Comparison of ENCODE assay signal across 3 cellular contexts in the genomic region with DNA sequence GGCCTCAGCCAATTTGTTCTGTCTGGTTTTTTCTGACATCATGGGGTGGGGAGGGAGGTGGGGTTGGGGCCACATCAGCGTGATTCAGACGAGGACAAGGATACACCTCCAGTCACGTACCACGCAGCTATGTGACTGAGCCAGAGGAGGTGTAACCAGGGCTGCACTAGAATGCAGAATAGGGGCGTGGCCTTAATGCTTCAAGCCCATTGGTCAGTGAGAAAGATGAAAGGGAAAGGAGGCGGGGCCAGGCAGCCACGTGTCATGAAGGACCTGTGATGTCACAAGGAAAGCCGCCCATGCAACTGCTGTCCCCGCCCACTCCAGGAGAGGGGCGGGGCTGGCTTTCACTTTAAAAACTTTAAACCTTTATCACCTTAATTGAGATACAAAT.
TF ChIP-seq lines count a peak whose summit lies in the region.

TSS of gene GOLGA6L2 (minus strand) at position 137 of the 394 bp plus-strand sequence. CDS start at position 75, 62 bp downstream.

TF ChIP-seq in SK-N-SH, 30 proteins besides CTCF, POLR2A, EP300 and RAD21:
- no peak for TF ChIP-seq GATA2 (CRISPR knock-in tag; IDR thresholded peaks at IDR 0.05)
- TF ChIP-seq TCF12 (IDR thresholded peaks at IDR 0.05), result no peak
- no peak for TF ChIP-seq NRF1 (IDR thresholded peaks at IDR 0.05; ENCODE audit: low read depth, low read length)
- no peak for TF ChIP-seq ELF1 (IDR thresholded peaks at IDR 0.05)
- TF ChIP-seq MAX (IDR thresholded peaks at IDR 0.05; ENCODE audit: low read depth), result no peak
- no peak for TF ChIP-seq TAF1 (IDR thresholded peaks at IDR 0.05; ENCODE audit: borderline replicate concordance, low read depth, low read length)
- no peak for TF ChIP-seq EZH2phosphoT487 (IDR thresholded peaks at IDR 0.05; ENCODE audit: borderline replicate concordance, low read depth)
TF ChIP-seq in SK-N-SH: peak in this region for 0.

TF ChIP-seq in SK-N-SH treated with all-trans-retinoic acid at 6 μM for 48 hours, 23 proteins besides CTCF, POLR2A, EP300 and RAD21:
- TF ChIP-seq TCF4 (CRISPR knock-in tag; IDR thresholded peaks at IDR 0.05; ENCODE audit: borderline replicate concordance) (no peak), ZNF8 (CRISPR knock-in tag; IDR thresholded peaks at IDR 0.05) (no peak), ARNTL (CRISPR knock-in tag; IDR thresholded peaks at IDR 0.05; ENCODE audit: borderline replicate concordance, low read depth) (no peak), CREB5 (CRISPR knock-in tag; IDR thresholded peaks at IDR 0.05; ENCODE audit: low read depth) (no peak)

TF ChIP-seq in K562, 482 proteins besides CTCF, POLR2A, EP300 and RAD21:
- no peak for TF ChIP-seq RBM14 (IDR thresholded peaks at IDR 0.05; ENCODE audit: borderline replicate concordance, insufficient read depth, low read depth, low read length)
- TF ChIP-seq USF1 (CRISPR knock-in tag; IDR thresholded peaks at IDR 0.05), result peak; percentile 55
- no peak for TF ChIP-seq NR2F6 (CRISPR knock-in tag; IDR thresholded peaks at IDR 0.05)
- TF ChIP-seq, protein P1, sequence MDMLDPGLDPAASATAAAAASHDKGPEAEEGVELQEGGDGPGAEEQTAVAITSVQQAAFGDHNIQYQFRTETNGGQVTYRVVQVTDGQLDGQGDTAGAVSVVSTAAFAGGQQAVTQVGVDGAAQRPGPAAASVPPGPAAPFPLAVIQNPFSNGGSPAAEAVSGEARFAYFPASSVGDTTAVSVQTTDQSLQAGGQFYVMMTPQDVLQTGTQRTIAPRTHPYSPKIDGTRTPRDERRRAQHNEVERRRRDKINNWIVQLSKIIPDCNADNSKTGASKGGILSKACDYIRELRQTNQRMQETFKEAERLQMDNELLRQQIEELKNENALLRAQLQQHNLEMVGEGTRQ (CRISPR knock-in tag; IDR thresholded peaks at IDR 0.05), result peak; percentile 70
- 0 out of 2 replicates have a peak, but pooled peaks have one; percentile 60 for TF ChIP-seq TCF7 (IDR thresholded peaks at IDR 0.05; ENCODE audit: borderline replicate concordance)
- 0 out of 4 replicates have a peak, but pooled peaks of 1 of the 2 experiments have one; percentile 16 for TF ChIP-seq RCOR1 (IDR thresholded peaks at IDR 0.05; ENCODE audit: borderline replicate concordance in 1 of 2, low read depth in 2 of 2, low read length in 2 of 2)
- no peak for TF ChIP-seq ATF1 (CRISPR knock-in tag; IDR thresholded peaks at IDR 0.05)
- TF ChIP-seq ATF1 (tag; IDR thresholded peaks at IDR 0.05), result peak; percentile 76
- TF ChIP-seq, protein P2, sequence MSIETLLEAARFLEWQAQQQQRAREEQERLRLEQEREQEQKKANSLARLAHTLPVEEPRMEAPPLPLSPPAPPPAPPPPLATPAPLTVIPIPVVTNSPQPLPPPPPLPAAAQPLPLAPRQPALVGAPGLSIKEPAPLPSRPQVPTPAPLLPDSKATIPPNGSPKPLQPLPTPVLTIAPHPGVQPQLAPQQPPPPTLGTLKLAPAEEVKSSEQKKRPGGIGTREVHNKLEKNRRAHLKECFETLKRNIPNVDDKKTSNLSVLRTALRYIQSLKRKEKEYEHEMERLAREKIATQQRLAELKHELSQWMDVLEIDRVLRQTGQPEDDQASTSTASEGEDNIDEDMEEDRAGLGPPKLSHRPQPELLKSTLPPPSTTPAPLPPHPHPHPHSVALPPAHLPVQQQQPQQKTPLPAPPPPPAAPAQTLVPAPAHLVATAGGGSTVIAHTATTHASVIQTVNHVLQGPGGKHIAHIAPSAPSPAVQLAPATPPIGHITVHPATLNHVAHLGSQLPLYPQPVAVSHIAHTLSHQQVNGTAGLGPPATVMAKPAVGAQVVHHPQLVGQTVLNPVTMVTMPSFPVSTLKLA (conservative IDR thresholded peaks at IDR 0.05), result peak; percentile 40 to 48; a peak in 3 of 4 replicates
- TF ChIP-seq LEF1 (IDR thresholded peaks at IDR 0.05), result peak; percentile 45; the same call in 1 of the 2 replicates
- peak; percentile 13 to 21; a peak in 1 of 4 replicates for TF ChIP-seq NRF1 (conservative IDR thresholded peaks at IDR 0.05 in 1 of 2, IDR thresholded peaks at IDR 0.05 in 1 of 2)
- peak; percentile 44; the same call in 1 of the 2 replicates for TF ChIP-seq RAD51 (IDR thresholded peaks at IDR 0.05; ENCODE audit: borderline replicate concordance, low read depth)
- TF ChIP-seq TCF7L2 (IDR thresholded peaks at IDR 0.05; ENCODE audit: low read depth, low read length), result peak; percentile 77
- TF ChIP-seq, protein P3, sequence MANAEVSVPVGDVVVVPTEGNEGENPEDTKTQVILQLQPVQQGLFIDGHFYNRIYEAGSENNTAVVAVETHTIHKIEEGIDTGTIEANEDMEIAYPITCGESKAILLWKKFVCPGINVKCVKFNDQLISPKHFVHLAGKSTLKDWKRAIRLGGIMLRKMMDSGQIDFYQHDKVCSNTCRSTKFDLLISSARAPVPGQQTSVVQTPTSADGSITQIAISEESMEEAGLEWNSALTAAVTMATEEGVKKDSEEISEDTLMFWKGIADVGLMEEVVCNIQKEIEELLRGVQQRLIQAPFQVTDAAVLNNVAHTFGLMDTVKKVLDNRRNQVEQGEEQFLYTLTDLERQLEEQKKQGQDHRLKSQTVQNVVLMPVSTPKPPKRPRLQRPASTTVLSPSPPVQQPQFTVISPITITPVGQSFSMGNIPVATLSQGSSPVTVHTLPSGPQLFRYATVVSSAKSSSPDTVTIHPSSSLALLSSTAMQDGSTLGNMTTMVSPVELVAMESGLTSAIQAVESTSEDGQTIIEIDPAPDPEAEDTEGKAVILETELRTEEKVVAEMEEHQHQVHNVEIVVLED (CRISPR knock-in tag; IDR thresholded peaks at IDR 0.05), result no peak
- TF ChIP-seq SREBF2 (CRISPR knock-in tag; IDR thresholded peaks at IDR 0.05), result no peak
- 0 out of 2 replicates have a peak, but pooled peaks have one; percentile 12 for TF ChIP-seq RFX1 (IDR thresholded peaks at IDR 0.05)
TF ChIP-seq in K562: peak in this region for 11.
